ENCODE assay signal across 8 cellular contexts in the genomic region with DNA sequence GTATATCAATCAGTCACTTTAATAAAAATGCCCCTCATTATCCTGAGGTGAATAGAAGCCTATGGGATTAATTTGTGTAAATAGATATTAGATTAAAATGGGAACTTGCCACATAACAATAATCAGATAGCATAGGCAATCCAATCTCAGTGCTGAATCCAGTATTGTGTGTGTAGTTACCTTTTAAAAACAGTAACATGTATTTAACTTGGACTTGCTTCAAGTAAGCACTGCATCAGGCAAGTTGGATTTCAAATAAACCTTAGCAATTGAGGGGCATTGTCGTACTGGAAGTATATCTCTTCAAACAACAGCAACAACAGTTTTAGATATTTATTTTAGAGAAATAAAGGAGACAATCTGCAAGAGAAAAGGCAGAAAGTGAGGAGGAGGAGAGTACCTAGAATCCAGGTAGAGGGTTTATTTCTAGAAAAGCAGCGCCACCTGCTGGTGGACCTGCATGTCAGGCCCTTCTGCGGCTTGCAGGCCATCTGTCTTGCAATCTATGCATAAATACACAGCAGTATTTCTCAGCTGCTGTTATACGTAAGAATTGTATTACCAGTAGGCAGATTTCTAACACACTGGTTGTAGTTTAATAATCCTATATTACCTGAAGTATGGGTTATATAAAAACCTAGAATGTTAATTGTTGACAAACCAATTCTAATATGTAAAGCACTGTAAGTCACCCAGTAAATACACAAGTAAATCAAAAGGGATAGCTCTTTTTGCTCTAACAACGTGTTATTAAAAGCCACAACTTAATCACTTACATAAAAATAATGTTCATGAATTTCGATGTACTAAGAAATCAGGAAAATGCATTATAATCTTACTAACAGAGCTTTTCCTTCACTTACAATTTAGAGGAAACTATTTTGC.
DNase-seq lines count a peak whose midpoint lies in the region; ATAC-seq and FAIRE-seq lines count a peak whose summit lies in the region.

No MANE protein-coding gene starts in this region.

- CTCF ChIA-PET in activated CD4-positive, alpha-beta memory T cell treated with anti-CD3 and anti-CD28 coated beads, Interleukin-2, amount 10 ng/mL, durations not matched to agents 7 days and 5 days (lab: Charles Lee): interaction anchor here (0.9 to 1.4 kb wide), 4 partner anchors 9 to 20 kb away, joined by 3 to 4 read pairs (median 4); no protein-coding TSS in a partner anchor

- H3K4me3 Mint-ChIP-seq in activated CD4-positive, alpha-beta memory T cell treated with anti-CD3 and anti-CD28 coated beads, Interleukin-2, amount 10 ng/mL, durations not matched to agents 7 days and 5 days: no peak overlapping the region
- no peak overlapping the region for H3K4me3 Mint-ChIP-seq in memory B cell

- H3K36me3 ChIP-seq in effector memory CD4-positive, alpha-beta T cell (ENCODE audit: control insufficient read depth, insufficient read depth, low read length): no peaks in the 10 kb centered on the region

- H3K4me1 Mint-ChIP-seq in activated CD4-positive, alpha-beta memory T cell treated with anti-CD3 and anti-CD28 coated beads, Interleukin-2, amount 10 ng/mL, durations not matched to agents 7 days and 5 days: no peaks in the 10 kb centered on the region
- no peaks in the 10 kb centered on the region for H3K4me1 Mint-ChIP-seq in memory B cell

- no peaks in the 10 kb centered on the region for H3K27me3 ChIP-seq in effector memory CD4-positive, alpha-beta T cell (replicated peaks; ENCODE audit: control insufficient read depth, insufficient read depth, low read length, poor library complexity, severe bottlenecking)

- DNase-seq in AML-193 (lab: John Stamatoyannopoulos, UW) (peak; percentile 67 to 69), GM19239 (ENCODE audit: insufficient read length, low spot score) (peak; percentile 33), NCI-H510A treated with DMSO at 0.1 percent for 48 hours (lab: John Stamatoyannopoulos, UW) (peak; percentile 93), memory B cell (ENCODE audit: low spot score in 2 of 2) (peak; percentile 31 to 43)
- DNase-seq in activated CD4-positive, alpha-beta memory T cell treated with anti-CD3 and anti-CD28 coated beads, Interleukin-2, amount 10 ng/mL, durations not matched to agents 7 days and 5 days: peak; percentile 64
- peak in 2 of 3 donors; percentile 2 to 32 for DNase-seq in effector memory CD4-positive, alpha-beta T cell
- DNase-seq in stimulated activated CD8-positive, alpha-beta memory T cell treated with anti-CD3 and anti-CD28 coated beads, Interleukin-15, amount 100 ng/mL, for 24 hours (ENCODE audit: low read depth): peak; percentile 45

- no peaks in the 10 kb centered on the region for H3K4me1 ChIP-seq in effector memory CD4-positive, alpha-beta T cell (ENCODE audit: control insufficient read depth, insufficient read depth, low read length, poor library complexity, severe bottlenecking)

- no peak overlapping the region for H3K4me3 ChIP-seq in effector memory CD4-positive, alpha-beta T cell (ENCODE audit: insufficient read depth, low read depth, low read length, poor library complexity, severe bottlenecking)

- no peaks in the 10 kb centered on the region for H3K27me3 Mint-ChIP-seq in activated CD4-positive, alpha-beta memory T cell treated with anti-CD3 and anti-CD28 coated beads, Interleukin-2, amount 10 ng/mL, durations not matched to agents 7 days and 5 days
- H3K27me3 Mint-ChIP-seq in memory B cell: no peaks in the 10 kb centered on the region

- H3K27ac Mint-ChIP-seq in activated CD4-positive, alpha-beta memory T cell treated with anti-CD3 and anti-CD28 coated beads, Interleukin-2, amount 10 ng/mL, durations not matched to agents 7 days and 5 days: no peak overlapping the region
- no peak overlapping the region for H3K27ac Mint-ChIP-seq in memory B cell

- POLR2A ChIA-PET in activated CD4-positive, alpha-beta memory T cell treated with anti-CD3 and anti-CD28 coated beads, Interleukin-2, amount 10 ng/mL, durations not matched to agents 7 days and 5 days (lab: Charles Lee): no interaction called here

- peak; percentile 83 for FAIRE-seq in GM19239 (lab: Jason Lieb, UNC)

- no peaks in the 10 kb centered on the region for H3K9me3 ChIP-seq in effector memory CD4-positive, alpha-beta T cell (ENCODE audit: control insufficient read depth, low read length)

- H3K36me3 Mint-ChIP-seq in activated CD4-positive, alpha-beta memory T cell treated with anti-CD3 and anti-CD28 coated beads, Interleukin-2, amount 10 ng/mL, durations not matched to agents 7 days and 5 days (ENCODE audit: low read depth): no peaks in the 10 kb centered on the region
- H3K36me3 Mint-ChIP-seq in memory B cell: no peaks in the 10 kb centered on the region

- H3K9me3 Mint-ChIP-seq in activated CD4-positive, alpha-beta memory T cell treated with anti-CD3 and anti-CD28 coated beads, Interleukin-2, amount 10 ng/mL, durations not matched to agents 7 days and 5 days: no peaks in the 10 kb centered on the region
- H3K9me3 Mint-ChIP-seq in memory B cell: no peaks in the 10 kb centered on the region

- H3K27ac ChIP-seq in effector memory CD4-positive, alpha-beta T cell (ENCODE audit: insufficient read depth, low read length, poor library complexity, severe bottlenecking): no peak overlapping the region

- ATAC-seq in HG03460 (IDR thresholded peaks at IDR 0.05; ENCODE audit: unreplicated experiment) (peak; percentile 82), memory B cell (ENCODE audit: low read depth) (peak; percentile 47)

Comparison
In these comparisons a context has a peak if more than half of its experiments do, and no peak if none do; other contexts are left out.
1. DNase-seq: peak in every context shown above with its lines; median percentile 93 in NCI-H510A treated with DMSO at 0.1 percent for 48 hours; 68 in AML-193; 64 in activated CD4-positive, alpha-beta memory T cell treated with anti-CD3 and anti-CD28 coated beads, Interleukin-2, amount 10 ng/mL, durations not matched to agents 7 days and 5 days; 45 in stimulated activated CD8-positive, alpha-beta memory T cell treated with anti-CD3 and anti-CD28 coated beads, Interleukin-15, amount 100 ng/mL, for 24 hours; 37 in memory B cell; 33 in GM19239; 17 in effector memory CD4-positive, alpha-beta T cell.